22 cellular contexts compared by ENCODE assay signal in genomic region chr5:89929834-89930233, GRCh38.
DNase-seq lines count a peak whose midpoint lies in the region; FAIRE-seq and TF ChIP-seq lines count a peak whose summit lies in the region.
"Had no signal": no experiment of that assay in that cellular context is flagged by ENCODE, and none has a peak within 500 bp of the region (broad histone marks: within the 10 kb centered on the region; RNA-seq: fewer than 3 reads in every experiment).

No MANE protein-coding gene starts in this region.

- FAIRE-seq in H1 (lab: Jason Lieb, UNC) = no peak

- H3K4ac ChIP-seq in H1 (replicated peaks; ENCODE audit: insufficient read length, low read depth, low read length) = no peak overlapping the region

- no peak overlapping the region for H4K8ac ChIP-seq in H1 (ENCODE audit: extremely low read depth, insufficient read depth, low read length)

- H3K79me1 ChIP-seq in H1 (ENCODE audit: low read depth, low read length) = no peaks in the 10 kb centered on the region

- 83% methylated on average over 1 of the region's 1 CpG; no CpG with 5 or more reads in 1 of the 2 experiments for WGBS in H1 (ENCODE audit: extremely low coverage in 1 of 2, insufficient coverage in 1 of 2, insufficient read length in 1 of 2, insufficient replicate concordance in 2 of 2, low coverage in 1 of 2, low lambda C conversion rate in 2 of 2, missing lambda C conversion rate in 1 of 2), 2 experiments

- no peak overlapping the region for H4K91ac ChIP-seq in H1 (replicated peaks; ENCODE audit: insufficient read length, low read length)

- no peaks in the 10 kb centered on the region for H3K23me2 ChIP-seq in H1 (ENCODE audit: low read depth, low read length)

- H3K36me3 ChIP-seq in SJSA1 (no peaks in the 10 kb centered on the region), H1 (ENCODE audit: control insufficient read depth in 2 of 4, insufficient read depth in 4 of 4, low read length in 3 of 4) (no peaks in the 10 kb centered on the region), neural progenitor cell (no peaks in the 10 kb centered on the region)
- H3K36me3 ChIP-seq: pancreas, right lobe of liver had no signal

- H3K27ac Mint-ChIP-seq in neural progenitor cell = peak overlapping the region; percentile 51
- H3K27ac Mint-ChIP-seq: activated CD8-positive, alpha-beta T cell treated with anti-CD3 and anti-CD28 coated beads, Interleukin-2, amount 10 ng/mL, durations not matched to agents 7 days and 5 days; activated naive CD4-positive, alpha-beta T cell treated with anti-CD3 and anti-CD28 coated beads, Interleukin-2, amount 50 U/mL, for 24 hours; CD8-positive, alpha-beta T cell; immature natural killer cell had no signal

- no peak for TF ChIP-seq POLR2A in H1 (IDR thresholded peaks at IDR 0.05; ENCODE audit: control extremely low read depth in 1 of 2, low read depth in 2 of 2, low read length in 2 of 2)

- H2AFZ ChIP-seq in H1 (ENCODE audit: low read length) (no peak overlapping the region), neural progenitor cell (replicated peaks) (no peak overlapping the region)

- no peak overlapping the region for H3K4me2 ChIP-seq in H1 (ENCODE audit: insufficient read depth in 1 of 2, low read depth in 2 of 2, low read length in 2 of 2)
- H3K4me2 ChIP-seq in neural progenitor cell = no peak overlapping the region

- H3K27me3 ChIP-seq in SJSA1 (replicated peaks) = no peaks in the 10 kb centered on the region
- H3K27me3 ChIP-seq in H1 (replicated peaks in 1 of 4; ENCODE audit: control insufficient read depth in 3 of 4, extremely low read depth in 1 of 4, insufficient read depth in 3 of 4, low read length in 3 of 4) = no peaks in the 10 kb centered on the region
- H3K27me3 ChIP-seq in neural progenitor cell = no peaks in the 10 kb centered on the region
- H3K27me3 ChIP-seq: pancreas, right lobe of liver had no signal

- no peak overlapping the region for H2BK5ac ChIP-seq in H1 (ENCODE audit: low read depth, low read length)

- no peak overlapping the region for H3K14ac ChIP-seq in H1 (ENCODE audit: insufficient read length)

- H4K20me1 ChIP-seq in H1 (replicated peaks in 1 of 2; ENCODE audit: control insufficient read depth in 1 of 2, insufficient read depth in 2 of 2, low read length in 2 of 2) = no peaks in the 10 kb centered on the region
- no peaks in the 10 kb centered on the region for H4K20me1 ChIP-seq in neural progenitor cell (ENCODE audit: low read depth)

- H3K23ac ChIP-seq in H1 (ENCODE audit: insufficient read length) = no peak overlapping the region

- no peak overlapping the region for H3K4me3 Mint-ChIP-seq in neural progenitor cell
- H3K4me3 Mint-ChIP-seq: activated CD8-positive, alpha-beta T cell treated with anti-CD3 and anti-CD28 coated beads, Interleukin-2, amount 10 ng/mL, durations not matched to agents 7 days and 5 days; activated naive CD4-positive, alpha-beta T cell treated with anti-CD3 and anti-CD28 coated beads, Interleukin-2, amount 50 U/mL, for 24 hours; CD8-positive, alpha-beta T cell; immature natural killer cell had no signal

- H3K9me3 ChIP-seq in SJSA1 (replicated peaks) (no peaks in the 10 kb centered on the region), H1 (ENCODE audit: insufficient read depth in 2 of 2, low read depth in 1 of 2, low read length in 1 of 2) (no peaks in the 10 kb centered on the region), neural progenitor cell (ENCODE audit: low read depth) (no peaks in the 10 kb centered on the region)
- H3K9me3 ChIP-seq: pancreas, right lobe of liver had no signal

- H3K9ac ChIP-seq in H1 (replicated peaks in 1 of 4; ENCODE audit: extremely low read depth in 1 of 4, low read depth in 3 of 4, low read length in 3 of 4) = no peak overlapping the region
- H3K9ac ChIP-seq in neural progenitor cell = no peak overlapping the region
- H3K9ac ChIP-seq: KMS-11 had no signal

- no peaks in the 10 kb centered on the region for H3K36me3 Mint-ChIP-seq in neural progenitor cell
- H3K36me3 Mint-ChIP-seq: activated naive CD4-positive, alpha-beta T cell treated with anti-CD3 and anti-CD28 coated beads, Interleukin-2, amount 50 U/mL, for 24 hours; CD8-positive, alpha-beta T cell; immature natural killer cell had no signal

- H3K4me1 Mint-ChIP-seq in neural progenitor cell = peaks cover 30% of the 10 kb centered on the region
- H3K4me1 Mint-ChIP-seq: activated naive CD4-positive, alpha-beta T cell treated with anti-CD3 and anti-CD28 coated beads, Interleukin-2, amount 50 U/mL, for 24 hours; immature natural killer cell had no signal

- H3K79me2 ChIP-seq in H1 (ENCODE audit: control insufficient read depth in 1 of 2, insufficient read depth in 2 of 2, low read length in 2 of 2) (no peaks in the 10 kb centered on the region), neural progenitor cell (ENCODE audit: low read depth) (no peaks in the 10 kb centered on the region)

- no peak overlapping the region for H2BK120ac ChIP-seq in H1 (replicated peaks; ENCODE audit: low read depth, low read length)

- H3K9me3 Mint-ChIP-seq in neural progenitor cell = peaks cover 8% of the 10 kb centered on the region
- H3K9me3 Mint-ChIP-seq: activated naive CD4-positive, alpha-beta T cell treated with anti-CD3 and anti-CD28 coated beads, Interleukin-2, amount 50 U/mL, for 24 hours; CD8-positive, alpha-beta T cell had no signal

- H4K5ac ChIP-seq in H1 (ENCODE audit: insufficient read length, low read depth, low read length) = no peak overlapping the region

- no peak overlapping the region for H2BK20ac ChIP-seq in H1 (ENCODE audit: low read length)

- POLR2A ChIA-PET in H1 (lab: Charles Lee; ENCODE audit: partially characterized antibody) (no interaction called here), GM10248 (lab: Yijun Ruan, JAX) (no interaction called here)

- no peaks in the 10 kb centered on the region for H3F3A ChIP-seq in neural progenitor cell (ENCODE audit: low read depth)

- H3K4me1 ChIP-seq in SJSA1 (replicated peaks) (peaks cover 16% of the 10 kb centered on the region), H1 (replicated peaks in 1 of 4; ENCODE audit: control insufficient read depth in 3 of 4, insufficient read depth in 4 of 4, low read length in 3 of 4) (no peaks in the 10 kb centered on the region; a peak in 1 of 7 replicates), neural progenitor cell (peaks cover 11% of the 10 kb centered on the region)
- H3K4me1 ChIP-seq: pancreas, right lobe of liver had no signal

- H3K4me3 ChIP-seq in AG10803 (ENCODE audit: low read length) = no peak overlapping the region
- H3K4me3 ChIP-seq in SJSA1 = no peak overlapping the region
- no peak overlapping the region for H3K4me3 ChIP-seq in H1 (ENCODE audit: extremely low read depth in 1 of 4, insufficient read depth in 2 of 4, low read depth in 3 of 4, low read length in 4 of 4)
- no peak overlapping the region for H3K4me3 ChIP-seq in neural progenitor cell
- H3K4me3 ChIP-seq: pancreas, right lobe of liver had no signal

- CTCF ChIA-PET in H1 (lab: Charles Lee; ENCODE audit: partially characterized antibody) (interaction anchor here (0.6 to 1.4 kb wide), 7 partner anchors 12 to 450 kb away, joined by 3 to 4 read pairs (median 3); no protein-coding TSS in a partner anchor), GM10248 (lab: Yijun Ruan, JAX) (interaction anchor here (1.4 to 2.5 kb wide), 2 partner anchors 17 to 336 kb away, joined by 4 to 10 read pairs; no protein-coding TSS in a partner anchor)

- no peak overlapping the region for H3K56ac ChIP-seq in H1 (replicated peaks; ENCODE audit: insufficient read length, low read depth, low read length)

- TF ChIP-seq EP300 in H1 (IDR thresholded peaks at IDR 0.05; ENCODE audit: borderline replicate concordance in 1 of 2, low read depth in 2 of 2, low read length in 2 of 2) = no peak

- no peak for TF ChIP-seq RAD21 in H1 (IDR thresholded peaks at IDR 0.05 in 1 of 2, conservative IDR thresholded peaks at IDR 0.05 in 1 of 2; ENCODE audit: low read depth in 2 of 2, low read length in 2 of 2)

- H3K27ac ChIP-seq in SJSA1 (peak overlapping the region; percentile 68), H1 (ENCODE audit: low read depth, low read length) (no peak overlapping the region), neural progenitor cell (no peak overlapping the region)
- H3K27ac ChIP-seq: KMS-11, pancreas, right lobe of liver had no signal

- H2BK12ac ChIP-seq in H1 (ENCODE audit: low read depth, low read length) = no peak overlapping the region

- DNase-seq in AG10803 (ENCODE audit: low read depth) = peak; percentile 10
- DNase-seq in SJSA1 (ENCODE audit: low read depth in 1 of 2, low spot score in 2 of 2) = no peak
- no peak for DNase-seq in H1 (ENCODE audit: low read depth in 1 of 2, low spot score in 2 of 2)
- no peak for DNase-seq in neural progenitor cell (ENCODE audit: low spot score)
- DNase-seq in NCI-H82 treated with DMSO at 0.1 percent for 48 hours (lab: John Stamatoyannopoulos, UW; ENCODE audit: unreplicated experiment) = no peak
- DNase-seq in COR-L47 (lab: John Stamatoyannopoulos, UW) = no peak
- no peak for DNase-seq in GF-D8 (lab: John Stamatoyannopoulos, UW)
- no peak for DNase-seq in GM10248 (ENCODE audit: extremely low spot score)
- DNase-seq: activated CD8-positive, alpha-beta T cell treated with anti-CD3 and anti-CD28 coated beads, Interleukin-2, amount 10 ng/mL, durations not matched to agents 7 days and 5 days; activated T-cell treated with anti-CD3 and anti-CD28 coated beads, Interleukin-2, amount 50 U/mL, for 48 hours; CD8-positive, alpha-beta T cell; DMS79; erythroblast; head of caudate nucleus; immature natural killer cell; NCI-H1105 treated with DMSO at 0.1 percent for 48 hours; pancreas; right lobe of liver; stimulated activated naive CD4-positive, alpha-beta T cell; T-helper 9 cell had no signal

- H3K18ac ChIP-seq in H1 (ENCODE audit: extremely low read depth, low read length) = no peak overlapping the region

- no peak overlapping the region for H2BK15ac ChIP-seq in H1 (ENCODE audit: low read length)

- H3K27me3 Mint-ChIP-seq in neural progenitor cell (ENCODE audit: insufficient read depth, low read depth) = no peaks in the 10 kb centered on the region
- H3K27me3 Mint-ChIP-seq: activated naive CD4-positive, alpha-beta T cell treated with anti-CD3 and anti-CD28 coated beads, Interleukin-2, amount 50 U/mL, for 24 hours had no signal

- no peak overlapping the region for H2AK5ac ChIP-seq in H1 (ENCODE audit: low read depth, low read length)

- TF ChIP-seq CTCF in AG10803 (conservative IDR thresholded peaks at IDR 0.05; ENCODE audit: low read length) = no peak
- TF ChIP-seq CTCF in H1 (IDR thresholded peaks at IDR 0.05; ENCODE audit: control extremely low read depth in 1 of 3, insufficient read depth in 1 of 3, low read depth in 1 of 3, low read length in 3 of 3) = no peak
- TF ChIP-seq CTCF in neural progenitor cell (IDR thresholded peaks at IDR 0.05) = no peak
- no peak for TF ChIP-seq CTCF in GM10248 (IDR thresholded peaks at IDR 0.05; ENCODE audit: control extremely low read depth, extremely low read depth, low read depth, missing control alignments)

TF ChIP-seq in H1, 55 proteins besides CTCF, POLR2A, EP300 and RAD21 (continues in another document):
- no peak for TF ChIP-seq MAFK (IDR thresholded peaks at IDR 0.05; ENCODE audit: low read depth, low read length)
- peak; percentile 57; the same call in 1 of the 2 replicates for TF ChIP-seq CEBPB (IDR thresholded peaks at IDR 0.05; ENCODE audit: low read depth, low read length)
- TF ChIP-seq CREB1 (IDR thresholded peaks at IDR 0.05) = no peak
- no peak for TF ChIP-seq CHD2 (IDR thresholded peaks at IDR 0.05; ENCODE audit: low read length)
- no peak for TF ChIP-seq BACH1 (IDR thresholded peaks at IDR 0.05; ENCODE audit: low read length)
